Comparison of ENCODE assay signal across 2 cellular contexts in the genomic region with DNA sequence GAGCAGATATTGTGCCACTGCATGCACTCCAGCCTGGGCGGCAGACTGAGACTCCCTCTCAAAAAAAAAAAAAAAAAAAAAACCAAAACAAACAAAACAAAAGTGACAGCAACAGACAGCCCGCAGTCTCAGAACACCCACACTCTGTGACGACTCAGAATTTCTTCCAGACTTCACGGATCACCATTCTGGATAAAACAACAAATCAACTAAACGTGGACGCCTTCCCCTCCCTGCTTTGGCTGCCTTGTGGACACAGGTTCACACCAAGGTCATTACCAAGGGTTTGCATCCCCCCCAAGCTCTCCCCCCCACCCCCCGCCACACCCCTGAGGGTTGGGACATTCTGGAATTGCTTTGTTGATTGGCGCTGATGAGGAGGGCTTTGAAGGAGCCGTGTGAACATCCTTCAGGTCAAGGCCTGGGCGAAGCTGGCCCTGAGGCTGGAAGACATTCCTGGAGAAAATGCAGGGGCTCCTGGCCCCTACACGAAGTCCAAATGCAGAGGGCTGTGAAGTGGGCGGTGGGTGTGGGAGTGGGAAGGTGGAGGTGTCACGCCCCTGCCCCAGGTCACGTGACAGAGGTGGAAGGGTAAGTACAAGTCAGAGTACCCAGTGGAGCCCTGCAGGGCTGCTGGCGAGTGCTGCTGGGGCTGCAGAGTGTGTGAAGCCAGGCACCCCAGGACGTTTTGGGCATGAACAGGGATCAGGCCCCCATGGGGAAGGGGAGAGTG.
TF ChIP-seq lines count a peak whose summit lies in the region.

No MANE protein-coding gene starts in this region.

TF ChIP-seq in HEK293, 187 proteins besides CTCF, POLR2A, EP300 and RAD21 (continues in another document):
- TF ChIP-seq KLF7 (tag by site-specific recombination; IDR thresholded peaks at IDR 0.05; ENCODE audit: borderline replicate concordance) (no peak), ZIC2 (tag by site-specific recombination; IDR thresholded peaks at IDR 0.05) (peak; percentile 54; the same call in 1 of the 2 replicates), ZBTB48 (tag by site-specific recombination; IDR thresholded peaks at IDR 0.05) (no peak), ZFHX2 (tag by site-specific recombination; conservative IDR thresholded peaks at IDR 0.05) (peak; percentile 89), ZBTB11 (tag by site-specific recombination; conservative IDR thresholded peaks at IDR 0.05; ENCODE audit: low read depth) (no peak), ZNF701 (tag by site-specific recombination; IDR thresholded peaks at IDR 0.05) (no peak), ZNF23 (tag by site-specific recombination; IDR thresholded peaks at IDR 0.05; ENCODE audit: borderline replicate concordance) (no peak), ZNF518A (tag by site-specific recombination; conservative IDR thresholded peaks at IDR 0.05; ENCODE audit: low read depth) (no peak), KLF1 (tag by site-specific recombination; IDR thresholded peaks at IDR 0.05) (peak; percentile 77), GLI2 (tag by site-specific recombination; IDR thresholded peaks at IDR 0.05; ENCODE audit: borderline replicate concordance, low read depth) (no peak), ZNF18 (tag by site-specific recombination; IDR thresholded peaks at IDR 0.05) (no peak), KLF9 (tag by site-specific recombination; IDR thresholded peaks at IDR 0.05; ENCODE audit: low read depth) (peak; percentile 27; the same call in 1 of the 2 replicates)
- TF ChIP-seq, protein P1, sequence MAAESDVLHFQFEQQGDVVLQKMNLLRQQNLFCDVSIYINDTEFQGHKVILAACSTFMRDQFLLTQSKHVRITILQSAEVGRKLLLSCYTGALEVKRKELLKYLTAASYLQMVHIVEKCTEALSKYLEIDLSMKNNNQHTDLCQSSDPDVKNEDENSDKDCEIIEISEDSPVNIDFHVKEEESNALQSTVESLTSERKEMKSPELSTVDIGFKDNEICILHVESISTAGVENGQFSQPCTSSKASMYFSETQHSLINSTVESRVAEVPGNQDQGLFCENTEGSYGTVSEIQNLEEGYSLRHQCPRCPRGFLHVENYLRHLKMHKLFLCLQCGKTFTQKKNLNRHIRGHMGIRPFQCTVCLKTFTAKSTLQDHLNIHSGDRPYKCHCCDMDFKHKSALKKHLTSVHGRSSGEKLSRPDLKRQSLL (tag by site-specific recombination; IDR thresholded peaks at IDR 0.05) = no peak

TF ChIP-seq in GM12878, 131 proteins besides CTCF, POLR2A, EP300 and RAD21:
- TF ChIP-seq TAF1 (IDR thresholded peaks at IDR 0.05; ENCODE audit: borderline replicate concordance, low read depth, low read length) (no peak), BHLHE40 (IDR thresholded peaks at IDR 0.05; ENCODE audit: borderline replicate concordance in 1 of 2, low read depth in 2 of 2, low read length in 1 of 2) (peak in 1 of 2 experiments; percentile 39; a peak in 1 of 4 replicates), USF1 (IDR thresholded peaks at IDR 0.05; ENCODE audit: borderline replicate concordance, extremely low read length, insufficient read depth, low read depth, low read length) (peak; percentile 44)
